In the genomic region with DNA sequence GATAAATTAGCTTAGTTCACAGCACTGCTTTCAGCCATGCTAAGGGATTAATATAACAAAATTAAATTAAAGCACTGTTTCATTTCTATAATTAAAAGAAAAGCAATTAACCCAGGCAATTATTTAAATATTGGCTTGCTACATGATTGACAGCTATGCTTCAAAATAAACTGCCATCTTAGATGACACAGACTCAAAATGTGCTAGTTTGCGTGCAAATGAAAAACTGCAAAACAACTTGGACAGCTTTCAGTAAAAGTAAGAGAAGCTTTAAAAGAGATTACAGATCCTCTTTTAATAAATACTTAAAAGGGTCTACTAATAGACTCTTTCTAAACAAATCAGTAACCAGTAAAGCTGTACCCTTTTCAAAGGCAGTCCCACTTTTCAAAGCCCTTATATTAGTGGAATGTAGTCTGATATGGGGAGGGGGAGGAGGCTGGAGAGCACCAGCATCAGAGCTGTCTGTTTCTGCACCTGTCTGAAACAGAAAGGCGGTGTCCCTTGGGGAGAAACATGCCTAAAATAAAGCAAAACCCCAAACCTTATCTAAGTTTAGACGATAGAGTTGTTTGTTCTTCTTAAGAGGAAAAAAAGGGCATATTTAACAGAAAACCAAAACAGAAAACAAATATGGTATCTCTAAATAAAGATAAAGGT, we compare ENCODE assay signal across 1 cellular context.
TF ChIP-seq lines count a peak whose summit lies in the region.

No MANE protein-coding gene starts in this region.

TF ChIP-seq in GM12878, 131 proteins besides CTCF, POLR2A, EP300 and RAD21 (continued from another document and continues in another):
- TF ChIP-seq, protein P1, sequence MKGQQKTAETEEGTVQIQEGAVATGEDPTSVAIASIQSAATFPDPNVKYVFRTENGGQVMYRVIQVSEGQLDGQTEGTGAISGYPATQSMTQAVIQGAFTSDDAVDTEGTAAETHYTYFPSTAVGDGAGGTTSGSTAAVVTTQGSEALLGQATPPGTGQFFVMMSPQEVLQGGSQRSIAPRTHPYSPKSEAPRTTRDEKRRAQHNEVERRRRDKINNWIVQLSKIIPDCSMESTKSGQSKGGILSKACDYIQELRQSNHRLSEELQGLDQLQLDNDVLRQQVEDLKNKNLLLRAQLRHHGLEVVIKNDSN (IDR thresholded peaks at IDR 0.05; ENCODE audit: borderline replicate concordance, extremely low read length, insufficient read depth, low read depth, low read length) = no peak
- TF ChIP-seq CBFB (IDR thresholded peaks at IDR 0.05; ENCODE audit: low read depth) (peak; percentile 77), JUND (IDR thresholded peaks at IDR 0.05; ENCODE audit: low read depth, low read length) (no peak; the same call in 1 of the 2 replicates), SIX5 (IDR thresholded peaks at IDR 0.05; ENCODE audit: low read depth, low read length, severe bottlenecking) (no peak), KLF5 (IDR thresholded peaks at IDR 0.05; ENCODE audit: partially characterized antibody) (no peak), POLR2AphosphoS2 (IDR thresholded peaks at IDR 0.05; ENCODE audit: low read depth, low read length) (no peak), CBX5 (IDR thresholded peaks at IDR 0.05; ENCODE audit: low read depth) (no peak), EED (IDR thresholded peaks at IDR 0.05; ENCODE audit: low read depth) (peak; percentile 79), SPI1 (IDR thresholded peaks at IDR 0.05; ENCODE audit: borderline replicate concordance, insufficient read depth, low read depth, low read length) (no peak), NR2C2 (IDR thresholded peaks at IDR 0.05; ENCODE audit: borderline replicate concordance, control insufficient read depth, insufficient read length, low read depth) (no peak), GABPA (IDR thresholded peaks at IDR 0.05; ENCODE audit: low read depth) (0 out of 2 replicates have a peak, but pooled peaks have one; percentile 58), SP1 (IDR thresholded peaks at IDR 0.05; ENCODE audit: low read depth, low read length) (peak; percentile 79), PAX8 (IDR thresholded peaks at IDR 0.05) (no peak), ZNF274 (IDR thresholded peaks at IDR 0.05; ENCODE audit: insufficient read depth, insufficient read length) (no peak), E4F1 (IDR thresholded peaks at IDR 0.05; ENCODE audit: borderline replicate concordance, partially characterized antibody) (no peak), FOXM1 (IDR thresholded peaks at IDR 0.05; ENCODE audit: low read depth, low read length) (peak; percentile 97), ASH2L (IDR thresholded peaks at IDR 0.05; ENCODE audit: borderline replicate concordance, low read depth) (no peak), TARDBP (IDR thresholded peaks at IDR 0.05; ENCODE audit: borderline replicate concordance) (no peak; the same call in 1 of the 2 replicates), ESRRA (IDR thresholded peaks at IDR 0.05; ENCODE audit: low read length) (no peak), SIN3A (IDR thresholded peaks at IDR 0.05; ENCODE audit: low read depth, low read length) (no peak), HDGF (IDR thresholded peaks at IDR 0.05) (no peak), PAX5 (IDR thresholded peaks at IDR 0.05; ENCODE audit: borderline replicate concordance, low read depth, low read length) (peak; percentile 77; the same call in 1 of the 2 replicates), WRNIP1 (IDR thresholded peaks at IDR 0.05; ENCODE audit: borderline replicate concordance, low read depth, low read length) (no peak), IRF3 (IDR thresholded peaks at IDR 0.05) (no peak), SREBF2 (IDR thresholded peaks at IDR 0.05; ENCODE audit: low read length) (no peak), SUZ12 (IDR thresholded peaks at IDR 0.05; ENCODE audit: unreplicated experiment) (no peak), NR2C1 (IDR thresholded peaks at IDR 0.05) (no peak), CREB1 (IDR thresholded peaks at IDR 0.05; ENCODE audit: low read depth) (peak; percentile 63), ATF3 (IDR thresholded peaks at IDR 0.05; ENCODE audit: borderline replicate concordance, extremely low read depth, low read depth, low read length) (no peak), NFIC (IDR thresholded peaks at IDR 0.05; ENCODE audit: low read depth, low read length) (peak; percentile 98), NFYA (IDR thresholded peaks at IDR 0.05; ENCODE audit: borderline replicate concordance, low read depth, low read length) (no peak)
- TF ChIP-seq, protein P2, sequence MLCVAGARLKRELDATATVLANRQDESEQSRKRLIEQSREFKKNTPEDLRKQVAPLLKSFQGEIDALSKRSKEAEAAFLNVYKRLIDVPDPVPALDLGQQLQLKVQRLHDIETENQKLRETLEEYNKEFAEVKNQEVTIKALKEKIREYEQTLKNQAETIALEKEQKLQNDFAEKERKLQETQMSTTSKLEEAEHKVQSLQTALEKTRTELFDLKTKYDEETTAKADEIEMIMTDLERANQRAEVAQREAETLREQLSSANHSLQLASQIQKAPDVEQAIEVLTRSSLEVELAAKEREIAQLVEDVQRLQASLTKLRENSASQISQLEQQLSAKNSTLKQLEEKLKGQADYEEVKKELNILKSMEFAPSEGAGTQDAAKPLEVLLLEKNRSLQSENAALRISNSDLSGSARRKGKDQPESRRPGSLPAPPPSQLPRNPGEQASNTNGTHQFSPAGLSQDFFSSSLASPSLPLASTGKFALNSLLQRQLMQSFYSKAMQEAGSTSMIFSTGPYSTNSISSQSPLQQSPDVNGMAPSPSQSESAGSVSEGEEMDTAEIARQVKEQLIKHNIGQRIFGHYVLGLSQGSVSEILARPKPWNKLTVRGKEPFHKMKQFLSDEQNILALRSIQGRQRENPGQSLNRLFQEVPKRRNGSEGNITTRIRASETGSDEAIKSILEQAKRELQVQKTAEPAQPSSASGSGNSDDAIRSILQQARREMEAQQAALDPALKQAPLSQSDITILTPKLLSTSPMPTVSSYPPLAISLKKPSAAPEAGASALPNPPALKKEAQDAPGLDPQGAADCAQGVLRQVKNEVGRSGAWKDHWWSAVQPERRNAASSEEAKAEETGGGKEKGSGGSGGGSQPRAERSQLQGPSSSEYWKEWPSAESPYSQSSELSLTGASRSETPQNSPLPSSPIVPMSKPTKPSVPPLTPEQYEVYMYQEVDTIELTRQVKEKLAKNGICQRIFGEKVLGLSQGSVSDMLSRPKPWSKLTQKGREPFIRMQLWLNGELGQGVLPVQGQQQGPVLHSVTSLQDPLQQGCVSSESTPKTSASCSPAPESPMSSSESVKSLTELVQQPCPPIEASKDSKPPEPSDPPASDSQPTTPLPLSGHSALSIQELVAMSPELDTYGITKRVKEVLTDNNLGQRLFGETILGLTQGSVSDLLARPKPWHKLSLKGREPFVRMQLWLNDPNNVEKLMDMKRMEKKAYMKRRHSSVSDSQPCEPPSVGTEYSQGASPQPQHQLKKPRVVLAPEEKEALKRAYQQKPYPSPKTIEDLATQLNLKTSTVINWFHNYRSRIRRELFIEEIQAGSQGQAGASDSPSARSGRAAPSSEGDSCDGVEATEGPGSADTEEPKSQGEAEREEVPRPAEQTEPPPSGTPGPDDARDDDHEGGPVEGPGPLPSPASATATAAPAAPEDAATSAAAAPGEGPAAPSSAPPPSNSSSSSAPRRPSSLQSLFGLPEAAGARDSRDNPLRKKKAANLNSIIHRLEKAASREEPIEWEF (IDR thresholded peaks at IDR 0.05; ENCODE audit: insufficient replicate concordance, low read depth, low read length) = peak; percentile 41
- TF ChIP-seq, protein P3, sequence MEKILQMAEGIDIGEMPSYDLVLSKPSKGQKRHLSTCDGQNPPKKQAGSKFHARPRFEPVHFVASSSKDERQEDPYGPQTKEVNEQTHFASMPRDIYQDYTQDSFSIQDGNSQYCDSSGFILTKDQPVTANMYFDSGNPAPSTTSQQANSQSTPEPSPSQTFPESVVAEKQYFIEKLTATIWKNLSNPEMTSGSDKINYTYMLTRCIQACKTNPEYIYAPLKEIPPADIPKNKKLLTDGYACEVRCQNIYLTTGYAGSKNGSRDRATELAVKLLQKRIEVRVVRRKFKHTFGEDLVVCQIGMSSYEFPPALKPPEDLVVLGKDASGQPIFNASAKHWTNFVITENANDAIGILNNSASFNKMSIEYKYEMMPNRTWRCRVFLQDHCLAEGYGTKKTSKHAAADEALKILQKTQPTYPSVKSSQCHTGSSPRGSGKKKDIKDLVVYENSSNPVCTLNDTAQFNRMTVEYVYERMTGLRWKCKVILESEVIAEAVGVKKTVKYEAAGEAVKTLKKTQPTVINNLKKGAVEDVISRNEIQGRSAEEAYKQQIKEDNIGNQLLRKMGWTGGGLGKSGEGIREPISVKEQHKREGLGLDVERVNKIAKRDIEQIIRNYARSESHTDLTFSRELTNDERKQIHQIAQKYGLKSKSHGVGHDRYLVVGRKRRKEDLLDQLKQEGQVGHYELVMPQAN (conservative IDR thresholded peaks at IDR 0.05) = no peak
- TF ChIP-seq, protein P4, sequence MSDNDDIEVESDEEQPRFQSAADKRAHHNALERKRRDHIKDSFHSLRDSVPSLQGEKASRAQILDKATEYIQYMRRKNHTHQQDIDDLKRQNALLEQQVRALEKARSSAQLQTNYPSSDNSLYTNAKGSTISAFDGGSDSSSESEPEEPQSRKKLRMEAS (IDR thresholded peaks at IDR 0.05; ENCODE audit: low read depth, low read length) = no peak
- TF ChIP-seq, protein P5, sequence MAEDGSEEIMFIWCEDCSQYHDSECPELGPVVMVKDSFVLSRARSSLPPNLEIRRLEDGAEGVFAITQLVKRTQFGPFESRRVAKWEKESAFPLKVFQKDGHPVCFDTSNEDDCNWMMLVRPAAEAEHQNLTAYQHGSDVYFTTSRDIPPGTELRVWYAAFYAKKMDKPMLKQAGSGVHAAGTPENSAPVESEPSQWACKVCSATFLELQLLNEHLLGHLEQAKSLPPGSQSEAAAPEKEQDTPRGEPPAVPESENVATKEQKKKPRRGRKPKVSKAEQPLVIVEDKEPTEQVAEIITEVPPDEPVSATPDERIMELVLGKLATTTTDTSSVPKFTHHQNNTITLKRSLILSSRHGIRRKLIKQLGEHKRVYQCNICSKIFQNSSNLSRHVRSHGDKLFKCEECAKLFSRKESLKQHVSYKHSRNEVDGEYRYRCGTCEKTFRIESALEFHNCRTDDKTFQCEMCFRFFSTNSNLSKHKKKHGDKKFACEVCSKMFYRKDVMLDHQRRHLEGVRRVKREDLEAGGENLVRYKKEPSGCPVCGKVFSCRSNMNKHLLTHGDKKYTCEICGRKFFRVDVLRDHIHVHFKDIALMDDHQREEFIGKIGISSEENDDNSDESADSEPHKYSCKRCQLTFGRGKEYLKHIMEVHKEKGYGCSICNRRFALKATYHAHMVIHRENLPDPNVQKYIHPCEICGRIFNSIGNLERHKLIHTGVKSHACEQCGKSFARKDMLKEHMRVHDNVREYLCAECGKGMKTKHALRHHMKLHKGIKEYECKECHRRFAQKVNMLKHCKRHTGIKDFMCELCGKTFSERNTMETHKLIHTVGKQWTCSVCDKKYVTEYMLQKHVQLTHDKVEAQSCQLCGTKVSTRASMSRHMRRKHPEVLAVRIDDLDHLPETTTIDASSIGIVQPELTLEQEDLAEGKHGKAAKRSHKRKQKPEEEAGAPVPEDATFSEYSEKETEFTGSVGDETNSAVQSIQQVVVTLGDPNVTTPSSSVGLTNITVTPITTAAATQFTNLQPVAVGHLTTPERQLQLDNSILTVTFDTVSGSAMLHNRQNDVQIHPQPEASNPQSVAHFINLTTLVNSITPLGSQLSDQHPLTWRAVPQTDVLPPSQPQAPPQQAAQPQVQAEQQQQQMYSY (CRISPR knock-in tag; IDR thresholded peaks at IDR 0.05) = no peak
- TF ChIP-seq, protein P6, sequence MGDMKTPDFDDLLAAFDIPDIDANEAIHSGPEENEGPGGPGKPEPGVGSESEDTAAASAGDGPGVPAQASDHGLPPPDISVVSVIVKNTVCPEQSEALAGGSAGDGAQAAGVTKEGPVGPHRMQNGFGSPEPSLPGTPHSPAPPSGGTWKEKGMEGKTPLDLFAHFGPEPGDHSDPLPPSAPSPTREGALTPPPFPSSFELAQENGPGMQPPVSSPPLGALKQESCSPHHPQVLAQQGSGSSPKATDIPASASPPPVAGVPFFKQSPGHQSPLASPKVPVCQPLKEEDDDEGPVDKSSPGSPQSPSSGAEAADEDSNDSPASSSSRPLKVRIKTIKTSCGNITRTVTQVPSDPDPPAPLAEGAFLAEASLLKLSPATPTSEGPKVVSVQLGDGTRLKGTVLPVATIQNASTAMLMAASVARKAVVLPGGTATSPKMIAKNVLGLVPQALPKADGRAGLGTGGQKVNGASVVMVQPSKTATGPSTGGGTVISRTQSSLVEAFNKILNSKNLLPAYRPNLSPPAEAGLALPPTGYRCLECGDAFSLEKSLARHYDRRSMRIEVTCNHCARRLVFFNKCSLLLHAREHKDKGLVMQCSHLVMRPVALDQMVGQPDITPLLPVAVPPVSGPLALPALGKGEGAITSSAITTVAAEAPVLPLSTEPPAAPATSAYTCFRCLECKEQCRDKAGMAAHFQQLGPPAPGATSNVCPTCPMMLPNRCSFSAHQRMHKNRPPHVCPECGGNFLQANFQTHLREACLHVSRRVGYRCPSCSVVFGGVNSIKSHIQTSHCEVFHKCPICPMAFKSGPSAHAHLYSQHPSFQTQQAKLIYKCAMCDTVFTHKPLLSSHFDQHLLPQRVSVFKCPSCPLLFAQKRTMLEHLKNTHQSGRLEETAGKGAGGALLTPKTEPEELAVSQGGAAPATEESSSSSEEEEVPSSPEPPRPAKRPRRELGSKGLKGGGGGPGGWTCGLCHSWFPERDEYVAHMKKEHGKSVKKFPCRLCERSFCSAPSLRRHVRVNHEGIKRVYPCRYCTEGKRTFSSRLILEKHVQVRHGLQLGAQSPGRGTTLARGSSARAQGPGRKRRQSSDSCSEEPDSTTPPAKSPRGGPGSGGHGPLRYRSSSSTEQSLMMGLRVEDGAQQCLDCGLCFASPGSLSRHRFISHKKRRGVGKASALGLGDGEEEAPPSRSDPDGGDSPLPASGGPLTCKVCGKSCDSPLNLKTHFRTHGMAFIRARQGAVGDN (IDR thresholded peaks at IDR 0.05) = peak; percentile 34; the same call in 1 of the 2 replicates
